ENCODE assay signal across 2 cellular contexts in the genomic region with DNA sequence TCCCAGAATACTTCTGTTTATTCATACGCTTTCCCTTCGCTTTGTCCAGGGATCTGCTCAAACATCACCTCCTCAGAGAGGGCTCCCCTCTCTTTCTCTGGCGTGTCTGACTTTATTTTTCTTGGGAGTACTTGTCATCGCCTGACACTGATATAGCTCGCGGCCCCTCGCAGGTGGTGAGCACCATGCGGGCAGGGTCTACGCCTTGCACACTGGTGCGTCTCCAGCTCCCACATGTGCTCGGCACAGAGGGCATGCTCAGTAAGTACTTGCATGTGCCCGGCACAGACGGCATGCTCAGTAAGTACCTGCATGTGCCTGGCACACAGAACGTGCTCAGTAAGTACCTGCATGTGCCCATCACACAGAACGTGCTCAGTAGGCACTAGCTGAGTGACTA.
TF ChIP-seq lines count a peak whose summit lies in the region.

No MANE protein-coding gene starts in this region.

TF ChIP-seq in GM12878, 131 proteins besides CTCF, POLR2A, EP300 and RAD21:
- TF ChIP-seq ZNF384 (IDR thresholded peaks at IDR 0.05; ENCODE audit: borderline replicate concordance, low read depth, low read length) (no peak), TAF1 (IDR thresholded peaks at IDR 0.05; ENCODE audit: borderline replicate concordance, low read depth, low read length) (no peak), RUNX3 (IDR thresholded peaks at IDR 0.05; ENCODE audit: low read length) (no peak), MYB (IDR thresholded peaks at IDR 0.05; ENCODE audit: borderline replicate concordance, low read depth, low read length) (no peak)
- TF ChIP-seq, protein P1, sequence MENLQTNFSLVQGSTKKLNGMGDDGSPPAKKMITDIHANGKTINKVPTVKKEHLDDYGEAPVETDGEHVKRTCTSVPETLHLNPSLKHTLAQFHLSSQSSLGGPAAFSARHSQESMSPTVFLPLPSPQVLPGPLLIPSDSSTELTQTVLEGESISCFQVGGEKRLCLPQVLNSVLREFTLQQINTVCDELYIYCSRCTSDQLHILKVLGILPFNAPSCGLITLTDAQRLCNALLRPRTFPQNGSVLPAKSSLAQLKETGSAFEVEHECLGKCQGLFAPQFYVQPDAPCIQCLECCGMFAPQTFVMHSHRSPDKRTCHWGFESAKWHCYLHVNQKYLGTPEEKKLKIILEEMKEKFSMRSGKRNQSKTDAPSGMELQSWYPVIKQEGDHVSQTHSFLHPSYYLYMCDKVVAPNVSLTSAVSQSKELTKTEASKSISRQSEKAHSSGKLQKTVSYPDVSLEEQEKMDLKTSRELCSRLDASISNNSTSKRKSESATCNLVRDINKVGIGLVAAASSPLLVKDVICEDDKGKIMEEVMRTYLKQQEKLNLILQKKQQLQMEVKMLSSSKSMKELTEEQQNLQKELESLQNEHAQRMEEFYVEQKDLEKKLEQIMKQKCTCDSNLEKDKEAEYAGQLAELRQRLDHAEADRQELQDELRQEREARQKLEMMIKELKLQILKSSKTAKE (IDR thresholded peaks at IDR 0.05; ENCODE audit: low read depth, poor library complexity, severe bottlenecking), result no peak

TF ChIP-seq in GM23338, 12 proteins besides CTCF, POLR2A, EP300 and RAD21:
- no peak for TF ChIP-seq ZNF331 (CRISPR knock-in tag; IDR thresholded peaks at IDR 0.05; ENCODE audit: low read depth)
- TF ChIP-seq, protein P2, sequence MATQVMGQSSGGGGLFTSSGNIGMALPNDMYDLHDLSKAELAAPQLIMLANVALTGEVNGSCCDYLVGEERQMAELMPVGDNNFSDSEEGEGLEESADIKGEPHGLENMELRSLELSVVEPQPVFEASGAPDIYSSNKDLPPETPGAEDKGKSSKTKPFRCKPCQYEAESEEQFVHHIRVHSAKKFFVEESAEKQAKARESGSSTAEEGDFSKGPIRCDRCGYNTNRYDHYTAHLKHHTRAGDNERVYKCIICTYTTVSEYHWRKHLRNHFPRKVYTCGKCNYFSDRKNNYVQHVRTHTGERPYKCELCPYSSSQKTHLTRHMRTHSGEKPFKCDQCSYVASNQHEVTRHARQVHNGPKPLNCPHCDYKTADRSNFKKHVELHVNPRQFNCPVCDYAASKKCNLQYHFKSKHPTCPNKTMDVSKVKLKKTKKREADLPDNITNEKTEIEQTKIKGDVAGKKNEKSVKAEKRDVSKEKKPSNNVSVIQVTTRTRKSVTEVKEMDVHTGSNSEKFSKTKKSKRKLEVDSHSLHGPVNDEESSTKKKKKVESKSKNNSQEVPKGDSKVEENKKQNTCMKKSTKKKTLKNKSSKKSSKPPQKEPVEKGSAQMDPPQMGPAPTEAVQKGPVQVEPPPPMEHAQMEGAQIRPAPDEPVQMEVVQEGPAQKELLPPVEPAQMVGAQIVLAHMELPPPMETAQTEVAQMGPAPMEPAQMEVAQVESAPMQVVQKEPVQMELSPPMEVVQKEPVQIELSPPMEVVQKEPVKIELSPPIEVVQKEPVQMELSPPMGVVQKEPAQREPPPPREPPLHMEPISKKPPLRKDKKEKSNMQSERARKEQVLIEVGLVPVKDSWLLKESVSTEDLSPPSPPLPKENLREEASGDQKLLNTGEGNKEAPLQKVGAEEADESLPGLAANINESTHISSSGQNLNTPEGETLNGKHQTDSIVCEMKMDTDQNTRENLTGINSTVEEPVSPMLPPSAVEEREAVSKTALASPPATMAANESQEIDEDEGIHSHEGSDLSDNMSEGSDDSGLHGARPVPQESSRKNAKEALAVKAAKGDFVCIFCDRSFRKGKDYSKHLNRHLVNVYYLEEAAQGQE (IDR thresholded peaks at IDR 0.05; ENCODE audit: unreplicated experiment), result no peak
- no peak for TF ChIP-seq STAT1 (IDR thresholded peaks at IDR 0.05; ENCODE audit: unreplicated experiment)
- no peak for TF ChIP-seq JUNB (IDR thresholded peaks at IDR 0.05; ENCODE audit: unreplicated experiment)
- TF ChIP-seq, protein P3, sequence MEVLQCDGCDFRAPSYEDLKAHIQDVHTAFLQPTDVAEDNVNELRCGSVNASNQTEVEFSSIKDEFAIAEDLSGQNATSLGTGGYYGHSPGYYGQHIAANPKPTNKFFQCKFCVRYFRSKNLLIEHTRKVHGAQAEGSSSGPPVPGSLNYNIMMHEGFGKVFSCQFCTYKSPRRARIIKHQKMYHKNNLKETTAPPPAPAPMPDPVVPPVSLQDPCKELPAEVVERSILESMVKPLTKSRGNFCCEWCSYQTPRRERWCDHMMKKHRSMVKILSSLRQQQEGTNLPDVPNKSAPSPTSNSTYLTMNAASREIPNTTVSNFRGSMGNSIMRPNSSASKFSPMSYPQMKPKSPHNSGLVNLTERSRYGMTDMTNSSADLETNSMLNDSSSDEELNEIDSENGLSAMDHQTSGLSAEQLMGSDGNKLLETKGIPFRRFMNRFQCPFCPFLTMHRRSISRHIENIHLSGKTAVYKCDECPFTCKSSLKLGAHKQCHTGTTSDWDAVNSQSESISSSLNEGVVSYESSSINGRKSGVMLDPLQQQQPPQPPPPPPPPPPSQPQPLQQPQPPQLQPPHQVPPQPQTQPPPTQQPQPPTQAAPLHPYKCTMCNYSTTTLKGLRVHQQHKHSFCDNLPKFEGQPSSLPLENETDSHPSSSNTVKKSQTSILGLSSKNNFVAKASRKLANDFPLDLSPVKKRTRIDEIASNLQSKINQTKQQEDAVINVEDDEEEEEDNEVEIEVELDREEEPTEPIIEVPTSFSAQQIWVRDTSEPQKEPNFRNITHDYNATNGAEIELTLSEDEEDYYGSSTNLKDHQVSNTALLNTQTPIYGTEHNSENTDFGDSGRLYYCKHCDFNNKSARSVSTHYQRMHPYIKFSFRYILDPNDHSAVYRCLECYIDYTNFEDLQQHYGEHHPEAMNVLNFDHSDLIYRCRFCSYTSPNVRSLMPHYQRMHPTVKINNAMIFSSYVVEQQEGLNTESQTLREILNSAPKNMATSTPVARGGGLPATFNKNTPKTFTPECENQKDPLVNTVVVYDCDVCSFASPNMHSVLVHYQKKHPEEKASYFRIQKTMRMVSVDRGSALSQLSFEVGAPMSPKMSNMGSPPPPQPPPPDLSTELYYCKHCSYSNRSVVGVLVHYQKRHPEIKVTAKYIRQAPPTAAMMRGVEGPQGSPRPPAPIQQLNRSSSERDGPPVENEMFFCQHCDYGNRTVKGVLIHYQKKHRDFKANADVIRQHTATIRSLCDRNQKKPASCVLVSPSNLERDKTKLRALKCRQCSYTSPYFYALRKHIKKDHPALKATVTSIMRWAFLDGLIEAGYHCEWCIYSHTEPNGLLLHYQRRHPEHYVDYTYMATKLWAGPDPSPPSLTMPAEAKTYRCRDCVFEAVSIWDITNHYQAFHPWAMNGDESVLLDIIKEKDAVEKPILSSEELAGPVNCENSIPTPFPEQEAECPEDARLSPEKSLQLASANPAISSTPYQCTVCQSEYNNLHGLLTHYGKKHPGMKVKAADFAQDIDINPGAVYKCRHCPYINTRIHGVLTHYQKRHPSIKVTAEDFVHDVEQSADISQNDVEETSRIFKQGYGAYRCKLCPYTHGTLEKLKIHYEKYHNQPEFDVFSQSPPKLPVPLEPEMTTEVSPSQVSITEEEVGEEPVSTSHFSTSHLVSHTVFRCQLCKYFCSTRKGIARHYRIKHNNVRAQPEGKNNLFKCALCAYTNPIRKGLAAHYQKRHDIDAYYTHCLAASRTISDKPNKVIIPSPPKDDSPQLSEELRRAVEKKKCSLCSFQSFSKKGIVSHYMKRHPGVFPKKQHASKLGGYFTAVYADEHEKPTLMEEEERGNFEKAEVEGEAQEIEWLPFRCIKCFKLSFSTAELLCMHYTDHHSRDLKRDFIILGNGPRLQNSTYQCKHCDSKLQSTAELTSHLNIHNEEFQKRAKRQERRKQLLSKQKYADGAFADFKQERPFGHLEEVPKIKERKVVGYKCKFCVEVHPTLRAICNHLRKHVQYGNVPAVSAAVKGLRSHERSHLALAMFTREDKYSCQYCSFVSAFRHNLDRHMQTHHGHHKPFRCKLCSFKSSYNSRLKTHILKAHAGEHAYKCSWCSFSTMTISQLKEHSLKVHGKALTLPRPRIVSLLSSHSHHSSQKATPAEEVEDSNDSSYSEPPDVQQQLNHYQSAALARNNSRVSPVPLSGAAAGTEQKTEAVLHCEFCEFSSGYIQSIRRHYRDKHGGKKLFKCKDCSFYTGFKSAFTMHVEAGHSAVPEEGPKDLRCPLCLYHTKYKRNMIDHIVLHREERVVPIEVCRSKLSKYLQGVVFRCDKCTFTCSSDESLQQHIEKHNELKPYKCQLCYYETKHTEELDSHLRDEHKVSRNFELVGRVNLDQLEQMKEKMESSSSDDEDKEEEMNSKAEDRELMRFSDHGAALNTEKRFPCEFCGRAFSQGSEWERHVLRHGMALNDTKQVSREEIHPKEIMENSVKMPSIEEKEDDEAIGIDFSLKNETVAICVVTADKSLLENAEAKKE (CRISPR knock-in tag; IDR thresholded peaks at IDR 0.05), result no peak
- no peak for TF ChIP-seq EZH2phosphoT487 (IDR thresholded peaks at IDR 0.05; ENCODE audit: unreplicated experiment)
- TF ChIP-seq NANOG (IDR thresholded peaks at IDR 0.05; ENCODE audit: borderline replicate concordance), result no peak
- TF ChIP-seq POLR2AphosphoS5 (IDR thresholded peaks at IDR 0.05; ENCODE audit: low read depth), result no peak
- no peak for TF ChIP-seq EZH2 (IDR thresholded peaks at IDR 0.05; ENCODE audit: low read depth, unreplicated experiment)
- no peak for TF ChIP-seq ZNF114 (CRISPR knock-in tag; IDR thresholded peaks at IDR 0.05)
- no peak for TF ChIP-seq CREB1 (CRISPR knock-in tag; IDR thresholded peaks at IDR 0.05; ENCODE audit: low read depth)
- TF ChIP-seq, protein P4, sequence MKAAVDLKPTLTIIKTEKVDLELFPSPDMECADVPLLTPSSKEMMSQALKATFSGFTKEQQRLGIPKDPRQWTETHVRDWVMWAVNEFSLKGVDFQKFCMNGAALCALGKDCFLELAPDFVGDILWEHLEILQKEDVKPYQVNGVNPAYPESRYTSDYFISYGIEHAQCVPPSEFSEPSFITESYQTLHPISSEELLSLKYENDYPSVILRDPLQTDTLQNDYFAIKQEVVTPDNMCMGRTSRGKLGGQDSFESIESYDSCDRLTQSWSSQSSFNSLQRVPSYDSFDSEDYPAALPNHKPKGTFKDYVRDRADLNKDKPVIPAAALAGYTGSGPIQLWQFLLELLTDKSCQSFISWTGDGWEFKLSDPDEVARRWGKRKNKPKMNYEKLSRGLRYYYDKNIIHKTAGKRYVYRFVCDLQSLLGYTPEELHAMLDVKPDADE (IDR thresholded peaks at IDR 0.05), result no peak
TF ChIP-seq in GM23338: peak in this region for 0.
